9 cellular contexts compared by ENCODE assay signal in the genomic region with DNA sequence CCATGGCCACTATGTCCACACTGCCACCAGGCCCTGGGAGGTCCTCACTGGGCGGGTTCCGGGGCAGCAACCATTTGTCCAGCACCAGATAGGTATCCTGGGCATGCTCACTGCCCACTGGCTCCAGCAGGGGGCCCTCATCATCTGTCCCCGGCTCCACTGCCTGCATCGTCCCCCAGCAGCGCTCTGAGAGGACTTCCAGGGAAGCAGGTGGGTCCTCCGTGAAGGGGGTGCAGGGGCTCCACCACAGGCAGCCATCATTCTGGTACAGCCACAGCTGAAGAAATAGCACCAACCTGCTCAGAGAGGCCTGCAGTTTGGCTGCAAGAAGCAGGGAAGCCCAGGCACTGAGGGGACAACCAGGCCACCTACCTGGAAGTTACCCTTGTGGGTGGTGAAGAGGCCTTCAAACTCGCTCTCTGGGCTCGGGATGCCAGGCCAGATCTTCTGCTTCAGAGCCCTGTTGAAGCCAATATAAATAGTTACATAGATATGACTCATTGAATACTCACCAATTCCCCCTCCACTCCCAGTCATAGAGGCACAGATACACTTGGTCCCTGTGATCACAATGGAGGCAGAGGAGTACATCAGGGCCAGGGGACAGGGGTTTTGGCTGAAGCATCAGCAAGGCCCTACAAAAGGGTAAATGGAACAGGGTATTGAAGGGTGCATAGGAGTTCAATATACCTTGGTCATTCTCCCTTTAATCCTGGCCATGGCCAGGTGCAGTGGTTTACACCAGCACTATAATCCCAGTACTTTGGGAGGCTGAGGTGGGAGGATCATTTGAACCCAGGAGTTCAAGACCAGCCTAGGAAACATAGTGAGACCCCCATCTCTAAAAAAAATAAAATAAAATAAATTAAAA. TPM values are rescaled to one million over a fixed set of nuclear protein-coding genes. Genes with fewer than 3 reads are reported as not detected.
DNase-seq lines count a peak whose midpoint lies in the region; ATAC-seq lines count a peak whose summit lies in the region.
"Had no signal": no experiment of that assay in that cellular context is flagged by ENCODE, and none has a peak within 500 bp of the region (broad histone marks: within the 10 kb centered on the region; RNA-seq: fewer than 3 reads in every experiment).

No MANE protein-coding gene starts in this region.

- intact Hi-C loops in right cardiac atrium (cut with DNase I): no loop called here

- peaks cover 6% of the 10 kb centered on the region for H3K36me3 ChIP-seq in MG63

- H3K36me3 Mint-ChIP-seq in activated naive CD8-positive, alpha-beta T cell: peaks cover 5% of the 10 kb centered on the region

- H3K27ac ChIP-seq in right cardiac atrium (ENCODE audit: low read length): no peak overlapping the region

- DNase-seq in NCI-H748 (lab: John Stamatoyannopoulos, UW; ENCODE audit: unreplicated experiment) (peak; percentile 52), NCI-H748 treated with DMSO at 0.1 percent for 48 hours (lab: John Stamatoyannopoulos, UW) (no peak), MG63 (peak; percentile 87), right cardiac atrium (peak; percentile 52 to 81 (median 80)), stromal cell of bone marrow (ENCODE audit: low read depth) (peak; percentile 79)

- peak overlapping the region; percentile 20 for H3K4me3 Mint-ChIP-seq in activated naive CD8-positive, alpha-beta T cell
- H3K4me3 Mint-ChIP-seq: central memory CD8-positive, alpha-beta T cell had no signal

- H3K27me3 ChIP-seq in MG63 (peaks cover 9% of the 10 kb centered on the region; the same call in 1 of the 2 replicates), right cardiac atrium (ENCODE audit: control insufficient read depth, insufficient read depth) (no peaks in the 10 kb centered on the region)

- ATAC-seq in right cardiac atrium: no peak
- no peak for ATAC-seq in activated CD4-positive, CD25-positive, alpha-beta regulatory T cell treated with anti-CD3 and anti-CD28 coated beads, Interleukin-2, amount 50 U/mL, for 24 hours
- no peak for ATAC-seq in HG02852 (IDR thresholded peaks at IDR 0.05; ENCODE audit: unreplicated experiment)

- H3K9me3 Mint-ChIP-seq in activated naive CD8-positive, alpha-beta T cell (ENCODE audit: low read depth): no peaks in the 10 kb centered on the region
- H3K9me3 Mint-ChIP-seq: central memory CD8-positive, alpha-beta T cell had no signal

- WGBS in right cardiac atrium: 46% methylated on average over 8 of the region's 8 CpGs

- H3K4me3 ChIP-seq in MG63 (no peak overlapping the region), right cardiac atrium (ENCODE audit: low read length) (no peak overlapping the region)

- H3K4me1 Mint-ChIP-seq in activated naive CD8-positive, alpha-beta T cell (ENCODE audit: low read depth): peaks cover 49% of the 10 kb centered on the region

- H3K4me1 ChIP-seq in right cardiac atrium (ENCODE audit: control insufficient read depth, insufficient read depth, low read length): peaks cover 17% of the 10 kb centered on the region

- peaks cover 9% of the 10 kb centered on the region for H3K27me3 Mint-ChIP-seq in activated naive CD8-positive, alpha-beta T cell

- no peak overlapping the region for H3K27ac Mint-ChIP-seq in activated naive CD8-positive, alpha-beta T cell

- no peaks in the 10 kb centered on the region for H3K9me3 ChIP-seq in MG63
- no peaks in the 10 kb centered on the region for H3K9me3 ChIP-seq in right cardiac atrium (ENCODE audit: control insufficient read depth, low read length)

RNA-seq across cellular contexts. Expression of gene SWSAP1, which starts 4.1 kb away (rescaled TPM):
- 1.3 and 3.1 TPM in 2 replicates for total RNA-seq in MG63 (2014; rRNA removed; shearing (Covaris generic); ENCODE audit: low replicate concordance)
- 1 to 10 TPM; 1.0 to 1.9 (median 1.3) TPM for total RNA-seq in right cardiac atrium
- polyA plus RNA-seq in right cardiac atrium: 1.9 TPM

RNA-seq across cellular contexts. Expression of gene EPOR, which starts 5.6 kb away (rescaled TPM):
- 2.6 and 2.9 TPM in 2 replicates for total RNA-seq in MG63 (2014; rRNA removed; shearing (Covaris generic); ENCODE audit: low replicate concordance)
- total RNA-seq in right cardiac atrium: 10 to 100 TPM in 3 of 4 donors, 1 to 10 TPM in 1; 8.5 to 12.6 (median 11.5) TPM
- polyA plus RNA-seq in right cardiac atrium: 10.3 TPM

RNA-seq across cellular contexts. Expression of gene PLPPR2, which starts 23.3 kb away (rescaled TPM):
- 3.9 and 12.3 TPM in 2 replicates for total RNA-seq in MG63 (2014; rRNA removed; shearing (Covaris generic); ENCODE audit: low replicate concordance)
- total RNA-seq in right cardiac atrium: 10 to 100 TPM; 23.2 to 32.1 (median 26.3) TPM
- polyA plus RNA-seq in right cardiac atrium: 19.7 TPM

RNA-seq across cellular contexts. Expression of gene CCDC159, which starts 32.2 kb away (rescaled TPM):
- total RNA-seq in MG63 (2014; rRNA removed; shearing (Covaris generic); ENCODE audit: low replicate concordance): 5.4 and 9.0 TPM in 2 replicates
- total RNA-seq in right cardiac atrium: 10 to 100 TPM; 16.7 to 26.5 (median 24.9) TPM
- polyA plus RNA-seq in right cardiac atrium: 34.2 TPM

RNA-seq across cellular contexts. Expression of gene TMEM205, which starts 32.5 kb away (rescaled TPM):
- total RNA-seq in MG63 (2014; rRNA removed; shearing (Covaris generic); ENCODE audit: low replicate concordance): 139 and 195 TPM in 2 replicates
- 100 to 1,000 TPM in 2 of 4 donors, 10 to 100 TPM in 2; 92.9 to 105 (median 98.1) TPM for total RNA-seq in right cardiac atrium
- polyA plus RNA-seq in right cardiac atrium: 149 TPM
